ENCODE assay signal across 16 cellular contexts in the genomic region with DNA sequence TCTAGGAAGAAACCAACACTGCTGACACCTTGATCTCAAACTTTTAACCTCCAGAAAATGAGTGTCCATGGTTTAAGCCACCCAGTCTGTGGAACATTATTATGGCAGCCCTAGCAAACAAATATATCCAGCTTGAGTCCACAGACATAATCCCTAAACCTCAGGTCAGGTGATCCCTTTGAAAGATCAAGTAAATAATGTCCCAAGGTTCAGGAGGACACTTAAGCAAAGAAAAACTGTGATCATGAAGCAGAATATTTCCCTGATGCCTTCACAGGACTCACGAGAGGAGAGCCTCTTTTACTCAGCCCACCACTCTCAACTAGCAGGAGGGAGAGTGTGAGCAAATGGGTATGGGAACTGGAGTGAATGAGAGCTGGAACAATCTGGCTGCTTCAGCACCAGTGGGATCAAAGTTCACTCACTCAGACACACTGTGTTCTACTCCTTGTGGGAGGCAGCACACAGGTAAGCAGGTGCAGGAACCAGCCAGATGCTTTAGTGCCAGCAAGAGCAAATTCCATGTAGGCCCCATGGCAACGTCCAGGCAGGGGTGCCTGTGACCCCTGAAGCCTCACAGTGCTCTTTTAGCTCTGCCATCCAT.
DNase-seq lines count a peak whose midpoint lies in the region; ATAC-seq and TF ChIP-seq lines count a peak whose summit lies in the region.
"Had no signal": no experiment of that assay in that cellular context is flagged by ENCODE, and none has a peak within 500 bp of the region (broad histone marks: within the 10 kb centered on the region; RNA-seq: fewer than 3 reads in every experiment).

No MANE protein-coding gene starts in this region.

- H3K9me2 ChIP-seq in hepatocyte (replicated peaks; ENCODE audit: insufficient read depth), result no peaks in the 10 kb centered on the region

- DNase-seq in H9, result no peak
- peak; percentile 45 for DNase-seq in hepatocyte (ENCODE audit: low spot score)
- DNase-seq in mesenchymal stem cell, result no peak
- DNase-seq in progenitor cell of endocrine pancreas (ENCODE audit: low spot score, unreplicated experiment), result no peak
- DNase-seq in WTC11 (ENCODE audit: low spot score), result no peak
- DNase-seq in omental fat pad (ENCODE audit: low spot score), result no peak
- DNase-seq: CD8-positive, alpha-beta T cell; DMS79; KG1 had no signal

- H3K4me1 ChIP-seq in H9 (ENCODE audit: insufficient read depth, low read length) (no peaks in the 10 kb centered on the region), hepatocyte (ENCODE audit: insufficient read depth) (peaks cover 7% of the 10 kb centered on the region), mesenchymal stem cell (ENCODE audit: control insufficient read depth, insufficient read depth, low read depth, low read length) (no peaks in the 10 kb centered on the region)
- H3K4me1 ChIP-seq: A549, Caco-2 had no signal

- H2BK5ac ChIP-seq in H9 (ENCODE audit: insufficient read length, low read length) (no peak overlapping the region), mesenchymal stem cell (ENCODE audit: low read depth, low read length, poor library complexity, severe bottlenecking) (no peak overlapping the region)

- H4K8ac ChIP-seq in H9 (replicated peaks; ENCODE audit: insufficient read length, low read depth, low read length) (no peak overlapping the region), mesenchymal stem cell (ENCODE audit: low read length) (peak overlapping the region; percentile 7)

- H3K18ac ChIP-seq in H9 (ENCODE audit: insufficient read length, low read depth, low read length) (no peak overlapping the region), mesenchymal stem cell (ENCODE audit: low read depth in 1 of 2, low read length in 2 of 2) (no peak overlapping the region)

- H2BK20ac ChIP-seq in H9 (ENCODE audit: low read depth, low read length, poor library complexity, severe bottlenecking), result no peak overlapping the region

- H3K79me1 ChIP-seq in H9 (ENCODE audit: insufficient read depth, low read depth, low read length, poor library complexity, severe bottlenecking), result no peaks in the 10 kb centered on the region
- no peaks in the 10 kb centered on the region for H3K79me1 ChIP-seq in mesenchymal stem cell (replicated peaks; ENCODE audit: low read length, poor library complexity, severe bottlenecking)

- H4K91ac ChIP-seq in H9 (ENCODE audit: insufficient read length, low read depth, low read length) (no peak overlapping the region), mesenchymal stem cell (ENCODE audit: low read length) (no peak overlapping the region)

- H2AK5ac ChIP-seq in H9 (ENCODE audit: insufficient read length, low read length) (no peak overlapping the region), mesenchymal stem cell (ENCODE audit: low read length, severe bottlenecking) (no peak overlapping the region)

- H3K9ac ChIP-seq in H9 (ENCODE audit: extremely low read depth, insufficient read length, low read length) (no peak overlapping the region), mesenchymal stem cell (ENCODE audit: low read length) (no peak overlapping the region)

- H3K23ac ChIP-seq in H9 (ENCODE audit: insufficient read length, low read depth, low read length) (no peak overlapping the region), mesenchymal stem cell (ENCODE audit: low read length in 2 of 2) (no peak overlapping the region)

- no CpG with 5 or more reads among the region's 2 CpGs for WGBS in H9 (ENCODE audit: extremely low coverage, insufficient read length, low lambda C conversion rate)
- 65% methylated on average over 2 of the region's 2 CpGs for WGBS in hepatocyte (ENCODE audit: low lambda C conversion rate, missing lambda C conversion rate)
- 83% methylated on average over 1 of the region's 2 CpGs for WGBS in mesenchymal stem cell

- H3K14ac ChIP-seq in H9 (ENCODE audit: insufficient read depth, low read length), result peak overlapping the region; percentile 65; the same call in 1 of the 2 replicates
- H3K14ac ChIP-seq in mesenchymal stem cell (ENCODE audit: low read length in 2 of 2), result no peak overlapping the region

- H2BK15ac ChIP-seq in H9 (ENCODE audit: low read depth, low read length) (no peak overlapping the region), mesenchymal stem cell (ENCODE audit: low read depth, poor library complexity, severe bottlenecking) (no peak overlapping the region)

- H3K4ac ChIP-seq in H9 (ENCODE audit: low read depth, low read length) (no peak overlapping the region), mesenchymal stem cell (ENCODE audit: low read depth in 1 of 2, low read length in 2 of 2) (no peak overlapping the region)

- no peak overlapping the region for H2AFZ ChIP-seq in H9 (ENCODE audit: low read length)
- H2AFZ ChIP-seq in hepatocyte, result no peak overlapping the region
- no peak overlapping the region for H2AFZ ChIP-seq in mesenchymal stem cell (ENCODE audit: low read depth, low read length)

- CTCF ChIA-PET in WTC11 (lab: Charles Lee), result no interaction called here

- H2BK120ac ChIP-seq in H9 (ENCODE audit: low read depth, low read length, poor library complexity, severe bottlenecking) (no peak overlapping the region), mesenchymal stem cell (ENCODE audit: low read depth, low read length) (no peak overlapping the region)

- no peaks in the 10 kb centered on the region for H4K20me1 ChIP-seq in H9 (ENCODE audit: control insufficient read depth, insufficient read depth, insufficient read length)
- no peaks in the 10 kb centered on the region for H4K20me1 ChIP-seq in hepatocyte (ENCODE audit: insufficient read depth, poor library complexity, severe bottlenecking)

- H3T11ph ChIP-seq in H9 (ENCODE audit: low read length), result no peak overlapping the region

- no peak overlapping the region for H3K56ac ChIP-seq in H9 (ENCODE audit: insufficient read length, low read depth, low read length)

- H3K27me3 ChIP-seq in H9 (ENCODE audit: insufficient read depth, low read length) (no peaks in the 10 kb centered on the region), hepatocyte (no peaks in the 10 kb centered on the region), mesenchymal stem cell (ENCODE audit: control insufficient read depth in 1 of 2, insufficient read depth in 1 of 2, low read length in 2 of 2) (no peaks in the 10 kb centered on the region)

- no peak overlapping the region for H4K5ac ChIP-seq in H9 (ENCODE audit: insufficient read length, low read depth, low read length)

- H3K9me3 Mint-ChIP-seq in H9, result peaks cover 2% of the 10 kb centered on the region in 2 experiments; a peak in 2 of 5 replicates
- H3K9me3 Mint-ChIP-seq in progenitor cell of endocrine pancreas (ENCODE audit: low read depth), result no peaks in the 10 kb centered on the region
- peaks cover 2% of the 10 kb centered on the region; the same call in 1 of the 2 replicates for H3K9me3 Mint-ChIP-seq in WTC11

- TF ChIP-seq CTCF in H9 (conservative IDR thresholded peaks at IDR 0.05), result no peak
- no peak for TF ChIP-seq CTCF in hepatocyte (IDR thresholded peaks at IDR 0.05; ENCODE audit: poor library complexity)
- TF ChIP-seq CTCF in progenitor cell of endocrine pancreas (IDR thresholded peaks at IDR 0.05; ENCODE audit: unreplicated experiment), result no peak
- no peak for TF ChIP-seq CTCF in WTC11 (IDR thresholded peaks at IDR 0.05)
- TF ChIP-seq CTCF in omental fat pad (IDR thresholded peaks at IDR 0.05), result no peak

- H3K4me3 ChIP-seq in hepatocyte (no peak overlapping the region), mesenchymal stem cell (ENCODE audit: insufficient read depth in 1 of 2, low read depth in 1 of 2, low read length in 2 of 2) (no peak overlapping the region)
- H3K4me3 ChIP-seq: A549, GM12878 had no signal

- H3K27me3 Mint-ChIP-seq in H9 (ENCODE audit: low read depth), result no peaks in the 10 kb centered on the region
- no peaks in the 10 kb centered on the region for H3K27me3 Mint-ChIP-seq in progenitor cell of endocrine pancreas
- no peaks in the 10 kb centered on the region for H3K27me3 Mint-ChIP-seq in WTC11 (ENCODE audit: low read depth)
- H3K27me3 Mint-ChIP-seq: IgD-negative memory B cell had no signal

- H3K27ac Mint-ChIP-seq in H9 (peak overlapping the region in 1 of 3 experiments; percentile 31; a peak in 1 of 7 replicates), progenitor cell of endocrine pancreas (peak overlapping the region; percentile 64), WTC11 (no peak overlapping the region)
- H3K27ac Mint-ChIP-seq: CD14-positive monocyte; CD8-positive, alpha-beta T cell; IgD-negative memory B cell had no signal

- no peak overlapping the region for H3K4me2 ChIP-seq in H9 (ENCODE audit: insufficient read depth, insufficient read length, low read length)
- peak overlapping the region; percentile 15 for H3K4me2 ChIP-seq in hepatocyte
- H3K4me2 ChIP-seq in mesenchymal stem cell (ENCODE audit: low read length, poor library complexity, severe bottlenecking), result no peak overlapping the region
- H3K4me2 ChIP-seq: A549 had no signal

- H2BK12ac ChIP-seq in H9 (ENCODE audit: insufficient read length, low read depth, low read length) (peak overlapping the region; percentile 14), mesenchymal stem cell (ENCODE audit: low read length in 2 of 2) (no peak overlapping the region)

- ATAC-seq in WTC11 (no peak), GM21619 (IDR thresholded peaks at IDR 0.05; ENCODE audit: unreplicated experiment) (no peak), HG03039 (IDR thresholded peaks at IDR 0.05; ENCODE audit: unreplicated experiment) (no peak), omental fat pad (ENCODE audit: low FRiP score) (no peak)
- ATAC-seq: A549; CD8-positive, alpha-beta T cell; GM12878 had no signal

- H3K36me3 Mint-ChIP-seq in H9 (ENCODE audit: insufficient read depth in 1 of 3, low read depth in 3 of 3) (peaks cover 0 to 2% (median 0%) of the 10 kb centered on the region in 3 experiments; a peak in 2 of 7 replicates), progenitor cell of endocrine pancreas (ENCODE audit: insufficient read depth) (no peaks in the 10 kb centered on the region), WTC11 (0 out of 2 replicates have a peak, but pooled peaks cover under 1% of the 10 kb centered on the region)
- H3K36me3 Mint-ChIP-seq: CD14-positive monocyte; CD8-positive, alpha-beta T cell; IgD-negative memory B cell had no signal

- H3K23me2 ChIP-seq in H9 (ENCODE audit: insufficient read length, low read depth, low read length, poor library complexity, severe bottlenecking), result no peaks in the 10 kb centered on the region

- H3K36me3 ChIP-seq in hepatocyte (replicated peaks; ENCODE audit: insufficient read depth, low read depth) (no peaks in the 10 kb centered on the region), mesenchymal stem cell (ENCODE audit: control insufficient read depth in 1 of 2, insufficient read depth in 2 of 2, low read depth in 1 of 2, low read length in 2 of 2) (no peaks in the 10 kb centered on the region)

- H3K4me3 Mint-ChIP-seq in H9, result no peak overlapping the region
- H3K4me3 Mint-ChIP-seq in progenitor cell of endocrine pancreas (ENCODE audit: low read depth), result no peak overlapping the region
- no peak overlapping the region for H3K4me3 Mint-ChIP-seq in WTC11
- H3K4me3 Mint-ChIP-seq: CD14-positive monocyte; CD8-positive, alpha-beta T cell; IgD-negative memory B cell had no signal

- H3K4me1 Mint-ChIP-seq in H9 (peaks cover 10 to 16% of the 10 kb centered on the region in 2 experiments; a peak in 3 of 4 replicates), progenitor cell of endocrine pancreas (ENCODE audit: low read depth) (peaks cover 8% of the 10 kb centered on the region), WTC11 (peaks cover 4% of the 10 kb centered on the region)
- H3K4me1 Mint-ChIP-seq: CD14-positive monocyte, IgD-negative memory B cell had no signal

- POLR2A ChIA-PET in WTC11 (lab: Charles Lee), result no interaction called here

- H3K79me2 ChIP-seq in H9 (ENCODE audit: insufficient read depth, low read length), result no peaks in the 10 kb centered on the region
- H3K79me2 ChIP-seq in hepatocyte, result no peaks in the 10 kb centered on the region

- H3K9me3 ChIP-seq in H9 (ENCODE audit: control insufficient read depth, low read depth, low read length) (no peaks in the 10 kb centered on the region), hepatocyte (ENCODE audit: low read depth) (no peaks in the 10 kb centered on the region), mesenchymal stem cell (ENCODE audit: control insufficient read depth, low read length) (peaks cover 7% of the 10 kb centered on the region)
- H3K9me3 ChIP-seq: Caco-2 had no signal

- H3K27ac ChIP-seq in H9 (ENCODE audit: insufficient read length, low read depth, low read length) (no peak overlapping the region), hepatocyte (peak overlapping the region; percentile 69), mesenchymal stem cell (ENCODE audit: low read length, poor library complexity, severe bottlenecking) (no peak overlapping the region)
- H3K27ac ChIP-seq: A549 had no signal
